ENCODE assay signal across 25 cellular contexts in genomic region chr16:21145738-21146137, GRCh38. TPM values are rescaled to one million over a fixed set of nuclear protein-coding genes. Genes with fewer than 3 reads are reported as not detected.
DNase-seq lines count a peak whose midpoint lies in the region; ATAC-seq and TF ChIP-seq lines count a peak whose summit lies in the region.
"Had no signal": no experiment of that assay in that cellular context is flagged by ENCODE, and none has a peak within 500 bp of the region (broad histone marks: within the 10 kb centered on the region; RNA-seq: fewer than 3 reads in every experiment).

No MANE protein-coding gene starts in this region.

- ATAC-seq in upper lobe of right lung (peak; percentile 43), HG02981 (IDR thresholded peaks at IDR 0.05; ENCODE audit: unreplicated experiment) (no peak), left lobe of liver (no peak)
- ATAC-seq: GM23338 had no signal

- H3K4me1 ChIP-seq in upper lobe of right lung = peaks cover 3% of the 10 kb centered on the region
- H3K4me1 ChIP-seq: Caco-2 had no signal

- H3K4me3 ChIP-seq in upper lobe of right lung = no peak overlapping the region
- H3K4me3 ChIP-seq: GM23338 had no signal

- H3K36me3 ChIP-seq in upper lobe of right lung = no peaks in the 10 kb centered on the region

- intact Hi-C loops in upper lobe of right lung (cut with DNase I) = no loop called here

- DNase-seq in NCI-H1105 (lab: John Stamatoyannopoulos, UW) (peak; percentile 33), NCI-H2029 treated with DMSO at 0.1 percent for 48 hours (lab: John Stamatoyannopoulos, UW) (peak; percentile 67), NCI-H510A treated with DMSO at 0.1 percent for 48 hours (lab: John Stamatoyannopoulos, UW) (peak; percentile 94), upper lobe of right lung (no peak), NCI-H128 (lab: John Stamatoyannopoulos, UW; ENCODE audit: unreplicated experiment) (no peak), left lobe of liver (ENCODE audit: low spot score) (no peak)
- DNase-seq: C1 segment of cervical spinal cord; Caco-2; CD4-positive, alpha-beta memory T cell; H9; HFFc6; IMR-90; KG1; MM.1S; NCI-H146; NCI-H1930; NCI-H2171 treated with DMSO at 0.1 percent for 48 hours; NCI-H446; NCI-H526 treated with DMSO at 0.1 percent for 48 hours; SK-N-SH; SW 1271; T-helper 9 cell had no signal

- no peaks in the 10 kb centered on the region for H3K27me3 ChIP-seq in upper lobe of right lung

- no peak overlapping the region for H3K27ac ChIP-seq in upper lobe of right lung

- TF ChIP-seq CTCF in upper lobe of right lung (IDR thresholded peaks at IDR 0.05) = no peak

- H3K9me3 ChIP-seq in upper lobe of right lung = no peaks in the 10 kb centered on the region
- H3K9me3 ChIP-seq: Caco-2, SK-N-SH had no signal

RNA-seq across cellular contexts. Expression of gene DNAH3, which starts 4.9 kb away (rescaled TPM):
- total RNA-seq in upper lobe of right lung (0.06 TPM), left lobe of liver (not detected)
- total RNA-seq: A673; CD4-positive, alpha-beta memory T cell; HFFc6; IMR-90 had no signal

RNA-seq across cellular contexts. Expression of gene LDAF1, which starts 12.7 kb away (rescaled TPM):
- total RNA-seq in upper lobe of right lung (33.3 TPM), left lobe of liver (1.4 TPM)

Comparison
In these comparisons a context has a peak if more than half of its experiments do, and no peak if none do; other contexts are left out.
1. DNase-seq: peak in NCI-H1105 (single experiment), NCI-H2029 treated with DMSO at 0.1 percent for 48 hours (single experiment) and NCI-H510A treated with DMSO at 0.1 percent for 48 hours (single experiment); none in upper lobe of right lung (single experiment), NCI-H128 (single experiment) and left lobe of liver (single experiment).
2. RNA of gene LDAF1, which starts 12.7 kb away (total RNA-seq): 33.3 TPM in upper lobe of right lung (single experiment); 1.4 TPM in left lobe of liver (single experiment); every median in the first group is over 10 times any median in the second.